23 cellular contexts compared by ENCODE assay signal in the genomic region with DNA sequence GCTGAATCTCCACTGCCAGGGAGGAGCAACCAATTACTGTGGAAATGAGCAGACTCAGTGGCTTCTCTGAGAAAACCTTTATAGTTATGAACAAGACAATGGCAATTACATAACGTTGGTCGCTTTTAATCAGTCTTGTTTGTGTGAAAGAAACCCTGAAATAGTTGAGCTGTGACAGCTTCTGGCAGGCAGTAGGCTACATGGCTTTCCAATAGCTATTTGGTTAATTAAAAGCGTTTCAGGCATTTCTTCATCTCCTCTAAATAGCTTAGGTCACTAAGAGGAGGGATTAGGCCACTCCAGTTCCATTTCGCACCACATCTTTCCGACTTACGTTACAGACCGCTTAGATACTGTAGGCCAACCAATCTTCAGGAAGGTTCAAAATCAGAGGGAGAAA.
DNase-seq lines count a peak whose midpoint lies in the region; ATAC-seq and TF ChIP-seq lines count a peak whose summit lies in the region.
"Had no signal": no experiment of that assay in that cellular context is flagged by ENCODE, and none has a peak within 500 bp of the region (broad histone marks: within the 10 kb centered on the region; RNA-seq: fewer than 3 reads in every experiment).

No MANE protein-coding gene starts in this region.

- H3K14ac ChIP-seq in H9 (ENCODE audit: insufficient read depth, low read length) = no peak overlapping the region

- H3K4me1 ChIP-seq in H9 (ENCODE audit: insufficient read depth, low read length) = peaks cover 24% of the 10 kb centered on the region

- H4K5ac ChIP-seq in H9 (ENCODE audit: insufficient read length, low read depth, low read length) = no peak overlapping the region

- H3K4me2 ChIP-seq in H9 (ENCODE audit: insufficient read depth, insufficient read length, low read length) = no peak overlapping the region
- H3K4me2 ChIP-seq: A549 had no signal

- no peak overlapping the region for H3K27ac ChIP-seq in H9 (ENCODE audit: insufficient read length, low read depth, low read length)
- H3K27ac ChIP-seq: A549, RWPE1, SK-N-MC had no signal

- H3K27ac Mint-ChIP-seq in brain = peak overlapping the region in 4 of 5 experiments; percentile 7 to 51 (median 32)
- H3K27ac Mint-ChIP-seq in H9 = peak overlapping the region in 1 of 3 experiments; percentile 94; a peak in 3 of 7 replicates
- H3K27ac Mint-ChIP-seq: IgD-negative memory B cell had no signal

- no peaks in the 10 kb centered on the region for H3K9me3 ChIP-seq in H9 (ENCODE audit: control insufficient read depth, low read depth, low read length)
- H3K9me3 ChIP-seq: A549 had no signal

- H2BK12ac ChIP-seq in H9 (ENCODE audit: insufficient read length, low read depth, low read length) = no peak overlapping the region

- H3K36me3 Mint-ChIP-seq in brain = no peaks in the 10 kb centered on the region
- H3K36me3 Mint-ChIP-seq in H9 (ENCODE audit: insufficient read depth in 1 of 3, low read depth in 3 of 3) = peaks cover 29 to 77% (median 31%) of the 10 kb centered on the region in 3 experiments
- H3K36me3 Mint-ChIP-seq: IgD-negative memory B cell had no signal

- no peak overlapping the region for H4K8ac ChIP-seq in H9 (replicated peaks; ENCODE audit: insufficient read length, low read depth, low read length)

- no peaks in the 10 kb centered on the region for H3K27me3 ChIP-seq in H9 (ENCODE audit: insufficient read depth, low read length)

- peaks cover 3% of the 10 kb centered on the region for H3K79me1 ChIP-seq in H9 (ENCODE audit: insufficient read depth, low read depth, low read length, poor library complexity, severe bottlenecking)

- no peak overlapping the region for H3K56ac ChIP-seq in H9 (ENCODE audit: insufficient read length, low read depth, low read length)

- ATAC-seq in GM18909 (IDR thresholded peaks at IDR 0.05; ENCODE audit: poor library complexity, unreplicated experiment) = no peak
- ATAC-seq: A549 had no signal

- H3K23me2 ChIP-seq in H9 (ENCODE audit: insufficient read length, low read depth, low read length, poor library complexity, severe bottlenecking) = no peaks in the 10 kb centered on the region

- DNase-seq in AG10803 (ENCODE audit: low read depth) (peak; percentile 79), NCI-H524 (lab: John Stamatoyannopoulos, UW) (peak; percentile 48 to 89), renal cortical epithelial cell (ENCODE audit: low read depth) (peak; percentile 26), NOMO-1 treated with DMSO at 0.1 percent for 48 hours (lab: John Stamatoyannopoulos, UW; ENCODE audit: unreplicated experiment) (no peak), A172 (ENCODE audit: low spot score) (no peak), H9 (no peak)
- DNase-seq: C1 segment of cervical spinal cord; CD8-positive, alpha-beta memory T cell; DMS53; MV-4-11; NCI-H1105 treated with DMSO at 0.1 percent for 48 hours; NCI-H1694; NCI-H2081 treated with DMSO at 0.1 percent for 48 hours; NCI-H2171 treated with DMSO at 0.1 percent for 48 hours; NCI-H69; SHP77 treated with DMSO at 0.1 percent for 48 hours; SW 1271 had no signal

- H3K23ac ChIP-seq in H9 (ENCODE audit: insufficient read length, low read depth, low read length) = no peak overlapping the region

- no peak overlapping the region for H2AK5ac ChIP-seq in H9 (ENCODE audit: insufficient read length, low read length)

- H4K91ac ChIP-seq in H9 (ENCODE audit: insufficient read length, low read depth, low read length) = no peak overlapping the region

- no peak overlapping the region for H3K4me3 ChIP-seq in AG10803 (ENCODE audit: low read length)
- H3K4me3 ChIP-seq: A549, SK-N-MC had no signal

- H3K4ac ChIP-seq in H9 (ENCODE audit: low read depth, low read length) = no peak overlapping the region

- WGBS in H9 (ENCODE audit: extremely low coverage, insufficient read length, low lambda C conversion rate) = no CpG with 5 or more reads among the region's 7 CpGs

- peaks cover 38% of the 10 kb centered on the region; the same call in 1 of the 2 replicates for H3K79me2 ChIP-seq in H9 (ENCODE audit: insufficient read depth, low read length)

- no peak overlapping the region for H2BK120ac ChIP-seq in H9 (ENCODE audit: low read depth, low read length, poor library complexity, severe bottlenecking)

- H3K9ac ChIP-seq in H9 (ENCODE audit: extremely low read depth, insufficient read length, low read length) = no peak overlapping the region

- H3K18ac ChIP-seq in H9 (ENCODE audit: insufficient read length, low read depth, low read length) = no peak overlapping the region

- H3K4me3 Mint-ChIP-seq in brain = no peak overlapping the region
- no peak overlapping the region for H3K4me3 Mint-ChIP-seq in H9
- H3K4me3 Mint-ChIP-seq: CD8-positive, alpha-beta memory T cell; IgD-negative memory B cell had no signal

- peaks cover 9% of the 10 kb centered on the region for H3K4me1 Mint-ChIP-seq in brain
- peaks cover 28 to 74% of the 10 kb centered on the region in 2 experiments for H3K4me1 Mint-ChIP-seq in H9
- H3K4me1 Mint-ChIP-seq: CD8-positive, alpha-beta memory T cell; IgD-negative memory B cell had no signal

- H2BK5ac ChIP-seq in H9 (ENCODE audit: insufficient read length, low read length) = no peak overlapping the region

- TF ChIP-seq CTCF in AG10803 (conservative IDR thresholded peaks at IDR 0.05; ENCODE audit: low read length) (no peak), brain (conservative IDR thresholded peaks at IDR 0.05) (no peak), H9 (conservative IDR thresholded peaks at IDR 0.05) (no peak)

- H4K20me1 ChIP-seq in H9 (ENCODE audit: control insufficient read depth, insufficient read depth, insufficient read length) = no peaks in the 10 kb centered on the region

- H2AFZ ChIP-seq in H9 (ENCODE audit: low read length) = no peak overlapping the region

- H2BK20ac ChIP-seq in H9 (ENCODE audit: low read depth, low read length, poor library complexity, severe bottlenecking) = no peak overlapping the region

- H2BK15ac ChIP-seq in H9 (ENCODE audit: low read depth, low read length) = no peak overlapping the region

- H3T11ph ChIP-seq in H9 (ENCODE audit: low read length) = no peak overlapping the region

- H3K9me3 Mint-ChIP-seq in brain (peaks cover 8 to 9% (median 9%) of the 10 kb centered on the region in 5 experiments), H9 (peaks cover 7 to 10% of the 10 kb centered on the region in 2 experiments)
- H3K9me3 Mint-ChIP-seq: CD8-positive, alpha-beta memory T cell had no signal

- peaks cover 3% of the 10 kb centered on the region for H3K27me3 Mint-ChIP-seq in brain
- H3K27me3 Mint-ChIP-seq in H9 (ENCODE audit: low read depth) = no peaks in the 10 kb centered on the region
- H3K27me3 Mint-ChIP-seq: CD8-positive, alpha-beta memory T cell had no signal

Comparison
In these comparisons a context has a peak if more than half of its experiments do, and no peak if none do; other contexts are left out.
1. DNase-seq: peak in AG10803 (single experiment), NCI-H524 (2 of 2) and renal cortical epithelial cell (single experiment); none in NOMO-1 treated with DMSO at 0.1 percent for 48 hours (single experiment), A172 (single experiment) and H9 (single experiment).